Comparison of ENCODE assay signal across 8 cellular contexts in the genomic region with DNA sequence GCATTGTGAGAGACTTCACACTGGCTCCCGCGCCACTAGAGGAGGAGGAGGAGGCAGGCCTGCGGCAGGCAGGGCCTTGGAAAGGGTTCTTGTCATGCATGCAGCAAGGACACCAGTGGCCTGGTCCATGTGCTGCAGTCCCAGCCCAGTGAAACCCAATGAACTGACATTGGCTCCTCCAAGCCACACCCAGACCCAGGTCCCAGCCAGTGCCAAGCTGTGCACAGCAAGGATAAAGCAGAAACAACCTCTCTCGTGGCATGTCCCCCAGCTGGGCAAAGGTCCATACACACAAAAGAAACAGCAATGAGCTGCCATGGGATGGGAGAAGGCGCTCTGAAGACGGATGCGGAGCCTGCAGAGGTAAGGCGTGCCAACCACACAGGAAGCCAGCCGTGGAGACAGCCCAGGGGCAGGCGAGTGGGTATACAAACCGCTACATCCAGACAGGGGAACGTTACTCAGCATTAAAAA.
A peak's percentile ranks its signal among the peaks of the same experiment; 100 is the strongest.
DNase-seq lines count a peak whose midpoint lies in the region; ATAC-seq and TF ChIP-seq lines count a peak whose summit lies in the region.

No MANE protein-coding gene starts in this region.

- H3K4me1 ChIP-seq in endodermal cell (ENCODE audit: control insufficient read depth, insufficient read depth, low read length) = no peaks in the 10 kb centered on the region

- H3K27ac ChIP-seq in dorsolateral prefrontal cortex (peak overlapping the region in 55 of 59 donors; percentile 7 to 83 (median 67)), endodermal cell (ENCODE audit: low read depth, low read length) (no peak overlapping the region)

- no peaks in the 10 kb centered on the region for H3K27me3 Mint-ChIP-seq in activated CD4-positive, alpha-beta T cell treated with anti-CD3 and anti-CD28 coated beads, Interleukin-2, amount 10 ng/mL, durations not matched to agents 24 days and 14 days
- H3K27me3 Mint-ChIP-seq in endodermal cell (ENCODE audit: insufficient read depth) = no peaks in the 10 kb centered on the region

- DNase-seq in activated CD4-positive, alpha-beta T cell treated with anti-CD3 and anti-CD28 coated beads, Interleukin-2, amount 10 ng/mL, durations not matched to agents 24 days and 14 days = peak; percentile 89
- peak in 1 of 10 donors; percentile 63 for DNase-seq in dorsolateral prefrontal cortex
- peak; percentile 36 to 76 for DNase-seq in stimulated activated effector memory CD8-positive, alpha-beta T cell treated with anti-CD3 and anti-CD28 coated beads, Interleukin-12 subunit alpha, Interleukin-12 subunit beta, amount 100 ng/mL, for 72 hours (ENCODE audit: low spot score in 2 of 2)
- no peak for DNase-seq in HT-29 (ENCODE audit: low spot score)
- DNase-seq in NCI-H2081 (lab: John Stamatoyannopoulos, UW) = no peak
- DNase-seq in endodermal cell = no peak

- H3K9me3 Mint-ChIP-seq in activated CD4-positive, alpha-beta T cell treated with anti-CD3 and anti-CD28 coated beads, Interleukin-2, amount 10 ng/mL, durations not matched to agents 24 days and 14 days = peaks cover 5% of the 10 kb centered on the region
- peaks cover 6% of the 10 kb centered on the region for H3K9me3 Mint-ChIP-seq in stimulated activated effector memory CD8-positive, alpha-beta T cell treated with anti-CD3 and anti-CD28 coated beads, Interleukin-12 subunit alpha, Interleukin-12 subunit beta, amount 100 ng/mL, for 72 hours
- H3K9me3 Mint-ChIP-seq in endodermal cell = peaks cover 10% of the 10 kb centered on the region

- H3K4me3 ChIP-seq in dorsolateral prefrontal cortex (peak overlapping the region in 4 of 59 donors; percentile 1 to 13 (median 6)), endodermal cell (ENCODE audit: low read length) (no peak overlapping the region)

- peak overlapping the region; percentile 96 for H3K27ac Mint-ChIP-seq in activated CD4-positive, alpha-beta T cell treated with anti-CD3 and anti-CD28 coated beads, Interleukin-2, amount 10 ng/mL, durations not matched to agents 24 days and 14 days
- H3K27ac Mint-ChIP-seq in stimulated activated effector memory CD8-positive, alpha-beta T cell treated with anti-CD3 and anti-CD28 coated beads, Interleukin-12 subunit alpha, Interleukin-12 subunit beta, amount 100 ng/mL, for 72 hours = peak overlapping the region; percentile 95
- no peak overlapping the region for H3K27ac Mint-ChIP-seq in endodermal cell

- peaks cover 75% of the 10 kb centered on the region for H3K4me1 Mint-ChIP-seq in activated CD4-positive, alpha-beta T cell treated with anti-CD3 and anti-CD28 coated beads, Interleukin-2, amount 10 ng/mL, durations not matched to agents 24 days and 14 days
- peaks cover 90% of the 10 kb centered on the region for H3K4me1 Mint-ChIP-seq in stimulated activated effector memory CD8-positive, alpha-beta T cell treated with anti-CD3 and anti-CD28 coated beads, Interleukin-12 subunit alpha, Interleukin-12 subunit beta, amount 100 ng/mL, for 72 hours
- H3K4me1 Mint-ChIP-seq in endodermal cell = peaks cover 12% of the 10 kb centered on the region

- intact Hi-C loops in activated CD4-positive, alpha-beta T cell treated with anti-CD3 and anti-CD28 coated beads, Interleukin-2, amount 10 ng/mL, durations not matched to agents 24 days and 14 days (cut with micrococcal nuclease) = no loop called here
- intact Hi-C loops in dorsolateral prefrontal cortex (cut with DNase I) = no loop called here

- no peaks in the 10 kb centered on the region for H3K36me3 ChIP-seq in endodermal cell (ENCODE audit: control insufficient read depth, insufficient read depth, low read length)

- WGBS in endodermal cell (ENCODE audit: insufficient coverage in 1 of 2, insufficient read length in 1 of 2), 2 experiments = 93 to 95% methylated on average over 11 to 12 of the region's 12 CpGs

- ATAC-seq in HG03139 (IDR thresholded peaks at IDR 0.05; ENCODE audit: unreplicated experiment) (peak; percentile 34), GM18502 (IDR thresholded peaks at IDR 0.05; ENCODE audit: poor library complexity, unreplicated experiment) (no peak)
- peak; percentile 72 for ATAC-seq in stimulated activated effector memory CD8-positive, alpha-beta T cell treated with anti-CD3 and anti-CD28 coated beads, Interleukin-12 subunit alpha, Interleukin-12 subunit beta, amount 100 ng/mL, for 72 hours

- peaks cover 85% of the 10 kb centered on the region for H3K36me3 Mint-ChIP-seq in activated CD4-positive, alpha-beta T cell treated with anti-CD3 and anti-CD28 coated beads, Interleukin-2, amount 10 ng/mL, durations not matched to agents 24 days and 14 days (ENCODE audit: low read depth)
- H3K36me3 Mint-ChIP-seq in stimulated activated effector memory CD8-positive, alpha-beta T cell treated with anti-CD3 and anti-CD28 coated beads, Interleukin-12 subunit alpha, Interleukin-12 subunit beta, amount 100 ng/mL, for 72 hours = peaks cover 100% of the 10 kb centered on the region
- H3K36me3 Mint-ChIP-seq in endodermal cell (ENCODE audit: low read depth) = peaks cover 12% of the 10 kb centered on the region

- peak overlapping the region; percentile 76 for H3K4me3 Mint-ChIP-seq in activated CD4-positive, alpha-beta T cell treated with anti-CD3 and anti-CD28 coated beads, Interleukin-2, amount 10 ng/mL, durations not matched to agents 24 days and 14 days
- H3K4me3 Mint-ChIP-seq in stimulated activated effector memory CD8-positive, alpha-beta T cell treated with anti-CD3 and anti-CD28 coated beads, Interleukin-12 subunit alpha, Interleukin-12 subunit beta, amount 100 ng/mL, for 72 hours = peak overlapping the region; percentile 63
- H3K4me3 Mint-ChIP-seq in endodermal cell = no peak overlapping the region

- H3K9me3 ChIP-seq in endodermal cell (ENCODE audit: control insufficient read depth, low read length) = peaks cover 4% of the 10 kb centered on the region

- H3K27me3 ChIP-seq in dorsolateral prefrontal cortex (no peaks in the 10 kb centered on the region), endodermal cell (ENCODE audit: control insufficient read depth, insufficient read depth, low read length, poor library complexity, severe bottlenecking) (no peaks in the 10 kb centered on the region)

- H3K9ac ChIP-seq in endodermal cell (ENCODE audit: extremely low read depth, low read length, poor library complexity, severe bottlenecking) = no peak overlapping the region

- TF ChIP-seq CTCF in dorsolateral prefrontal cortex (IDR thresholded peaks at IDR 0.05 in 54 of 56, conservative IDR thresholded peaks at IDR 0.05 in 2 of 56; ENCODE audit: low read depth in 1 of 56, partially characterized antibody in 56 of 56) (no peak), endodermal cell (conservative IDR thresholded peaks at IDR 0.05) (no peak)

Comparison
In these comparisons a context has a peak if more than half of its experiments do, and no peak if none do; other contexts are left out.
1. DNase-seq: peak in activated CD4-positive, alpha-beta T cell treated with anti-CD3 and anti-CD28 coated beads, Interleukin-2, amount 10 ng/mL, durations not matched to agents 24 days and 14 days (single experiment) and stimulated activated effector memory CD8-positive, alpha-beta T cell treated with anti-CD3 and anti-CD28 coated beads, Interleukin-12 subunit alpha, Interleukin-12 subunit beta, amount 100 ng/mL, for 72 hours (2 of 2); none in HT-29 (single experiment), NCI-H2081 (0 of 2) and endodermal cell (single experiment).